18 cellular contexts compared by ENCODE assay signal in genomic region chr10:124978376-124978725, GRCh38. TPM values are rescaled to one million over a fixed set of nuclear protein-coding genes. Genes with fewer than 3 reads are reported as not detected.
DNase-seq lines count a peak whose midpoint lies in the region; ATAC-seq, FAIRE-seq and TF ChIP-seq lines count a peak whose summit lies in the region.
"Had no signal": no experiment of that assay in that cellular context is flagged by ENCODE, and none has a peak within 500 bp of the region (broad histone marks: within the 10 kb centered on the region; RNA-seq: fewer than 3 reads in every experiment).

No MANE protein-coding gene starts in this region.

- H3K4me3 Mint-ChIP-seq in brain, result no peak overlapping the region

- H3K9me3 ChIP-seq in HepG2 (ENCODE audit: low read length) (no peaks in the 10 kb centered on the region), gastrocnemius medialis (no peaks in the 10 kb centered on the region)
- H3K9me3 ChIP-seq: BE2C had no signal

- H3K27me3 ChIP-seq in HepG2 (ENCODE audit: control insufficient read depth in 1 of 2, insufficient read depth in 2 of 2, low read length in 2 of 2) (no peaks in the 10 kb centered on the region), gastrocnemius medialis (no peaks in the 10 kb centered on the region)
- H3K27me3 ChIP-seq: BE2C had no signal

- no peak for TF ChIP-seq CTCF in brain (conservative IDR thresholded peaks at IDR 0.05)
- TF ChIP-seq CTCF in HepG2 (CRISPR knock-in tag; IDR thresholded peaks at IDR 0.05), result no peak
- TF ChIP-seq CTCF in gastrocnemius medialis (IDR thresholded peaks at IDR 0.05 in 4 of 5, conservative IDR thresholded peaks at IDR 0.05 in 1 of 5), result no peak

- ATAC-seq in left ventricle myocardium superior, result peak; percentile 27
- ATAC-seq in left cardiac atrium, result no peak
- ATAC-seq in HepG2, result no peak
- ATAC-seq in gastrocnemius medialis, result peak; percentile 7 to 11

- H3K9ac ChIP-seq in HepG2 (ENCODE audit: insufficient read depth, low read depth, low read length), result no peak overlapping the region

- POLR2A ChIA-PET in HepG2 (lab: Yijun Ruan, JAX), result no interaction called here

- TF ChIP-seq RAD21 in HepG2 (CRISPR knock-in tag; IDR thresholded peaks at IDR 0.05), result no peak

- H3K4me1 ChIP-seq in HepG2 (ENCODE audit: insufficient read depth, low read length), result peaks cover 3% of the 10 kb centered on the region; the same call in 1 of the 2 replicates
- peaks cover 21 to 24% of the 10 kb centered on the region in 2 donors for H3K4me1 ChIP-seq in gastrocnemius medialis

- no peak overlapping the region for H3K27ac ChIP-seq in HepG2 (ENCODE audit: extremely low read length, insufficient read depth, low read length)
- H3K27ac ChIP-seq in gastrocnemius medialis, result peak overlapping the region; percentile 4 to 60 (median 42)

- H4K20me1 ChIP-seq in HepG2 (ENCODE audit: insufficient read depth, low read length), result no peaks in the 10 kb centered on the region; the same call in none of the 2 replicates

- H3K27ac Mint-ChIP-seq in brain, result peak overlapping the region in 4 of 5 experiments; percentile 7 to 70 (median 31)

- no peak for TF ChIP-seq EP300 in HepG2 (IDR thresholded peaks at IDR 0.05; ENCODE audit: low read depth in 2 of 2, low read length in 2 of 2)
- no peak for TF ChIP-seq EP300 in HepG2 (CRISPR knock-in tag; IDR thresholded peaks at IDR 0.05; ENCODE audit: borderline replicate concordance)

- no peak overlapping the region for H3K4me2 ChIP-seq in HepG2 (ENCODE audit: low read depth, low read length)

- no TSS peak for BruUV-seq in HepG2 (replicated peaks; lab: Mats Ljungman, UMichigan)

- no peak overlapping the region for H2AFZ ChIP-seq in HepG2 (ENCODE audit: low read length)

- H3K27me3 Mint-ChIP-seq in brain, result no peaks in the 10 kb centered on the region
- H3K27me3 Mint-ChIP-seq: IgD-negative memory B cell had no signal

- no peak for FAIRE-seq in HepG2 (lab: Jason Lieb, UNC)
- FAIRE-seq: HTR-8/SVneo had no signal

- peaks cover 38% of the 10 kb centered on the region for H3K4me1 Mint-ChIP-seq in brain

- H3K36me3 ChIP-seq in HepG2 (replicated peaks in 1 of 2; ENCODE audit: control insufficient read depth in 1 of 2, insufficient read depth in 2 of 2, low read length in 2 of 2) (peaks cover 23 to 56% of the 10 kb centered on the region in 2 experiments), gastrocnemius medialis (peaks cover 0 to 36% of the 10 kb centered on the region in 2 donors)

- H3K36me3 Mint-ChIP-seq in brain, result peaks cover 75% of the 10 kb centered on the region

- DNase-seq in left ventricle myocardium superior, result no peak
- DNase-seq in left cardiac atrium, result no peak
- no peak for DNase-seq in HepG2 (ENCODE audit: low spot score)
- DNase-seq in gastrocnemius medialis, result no peak
- no peak for DNase-seq in DMS153 treated with DMSO at 0.1 percent for 48 hours (lab: John Stamatoyannopoulos, UW; ENCODE audit: unreplicated experiment)
- DNase-seq in activated effector memory CD4-positive, alpha-beta T cell treated with anti-CD3 and anti-CD28 coated beads, Interleukin-2, amount 50 U/mL, for 16 hours, result no peak
- DNase-seq in NCI-H1092 treated with DMSO at 0.1 percent for 48 hours (lab: John Stamatoyannopoulos, UW), result no peak
- DNase-seq: BE2C, DMS79, HCEC 1CT, Kasumi-1, NCI-H1417, NCI-H1930, NCI-H2171, NCI-H524 treated with DMSO at 0.1 percent for 48 hours had no signal

- H3K9me3 Mint-ChIP-seq in brain, result no peaks in the 10 kb centered on the region
- H3K9me3 Mint-ChIP-seq: IgD-negative memory B cell had no signal

- intact Hi-C loops in left ventricle myocardium superior (cut with micrococcal nuclease) (loop anchor here (10.0 kb wide), 1 partner anchor 54 kb away; no protein-coding TSS in a partner anchor), left cardiac atrium (cut with DNase I) (no loop called here), HepG2 (cut with micrococcal nuclease; ENCODE audit: unreplicated experiment) (no loop called here), gastrocnemius medialis (cut with DNase I; ENCODE audit: low total_unique reads) (no loop called here)

- CTCF ChIA-PET in HepG2 (lab: Yijun Ruan, JAX; ENCODE audit: low intra/inter-chr PET ratio, low total read pairs), result no interaction called here

- no peak for TF ChIP-seq POLR2A in HepG2 (IDR thresholded peaks at IDR 0.05; ENCODE audit: insufficient read depth in 1 of 2, low read depth in 2 of 2, low read length in 2 of 2)
- TF ChIP-seq POLR2A in gastrocnemius medialis (IDR thresholded peaks at IDR 0.05), result no peak

- WGBS in HepG2 (ENCODE audit: low lambda C conversion rate), result 95% methylated on average over 5 of the region's 5 CpGs

- H3K4me3 ChIP-seq in HepG2 (replicated peaks in 1 of 3; ENCODE audit: insufficient read depth in 1 of 3, low read depth in 2 of 3, low read length in 3 of 3) (no peak overlapping the region), gastrocnemius medialis (no peak overlapping the region)

- in situ Hi-C loops in HepG2 (cut with HindIII; ENCODE audit: extremely low pct_ligation_motif_present, low pct_unique_long_range_greater_than_20kb), result no loop called here
- in situ Hi-C loops in gastrocnemius medialis (cut with MboI; ENCODE audit: low sequenced_read_pairs in 4 of 4), result no loop called here

- no peaks in the 10 kb centered on the region for H3K79me2 ChIP-seq in HepG2 (ENCODE audit: insufficient read depth, low read length)

TF ChIP-seq in HepG2, 621 proteins besides CTCF, POLR2A, EP300 and RAD21:
- TF ChIP-seq MIER2 (CRISPR knock-in tag; IDR thresholded peaks at IDR 0.05) (no peak), MAFK (conservative IDR thresholded peaks at IDR 0.05 in 1 of 2, IDR thresholded peaks at IDR 0.05 in 1 of 2; ENCODE audit: low read length in 2 of 2) (peak; percentile 77 to 90), MAFF (IDR thresholded peaks at IDR 0.05; ENCODE audit: low read depth, low read length) (peak; percentile 78)

RNA-seq across cellular contexts. Expression of gene ZRANB1, which starts 36.4 kb away (rescaled TPM):
- total RNA-seq in left ventricle myocardium superior, result 25.3 TPM
- 10 to 100 TPM; 22.9 to 25.7 TPM for total RNA-seq in left cardiac atrium
- 18.7 TPM for polyA plus RNA-seq in brain (ENCODE audit: insufficient read depth, low read depth, low replicate concordance)
- 19.6 and 20.7 TPM in 2 replicates for total RNA-seq in HepG2 (2016; rRNA removed; fragmentation: Illumina TruSeq; extraction: Trizol)
- 38.1 and 44.9 TPM in 2 replicates for total RNA-seq in HepG2 (2016; cell fraction: cytosol; rRNA removed; fragmentation: Illumina TruSeq; extraction: Trizol; ENCODE audit: low read depth)
- 19.4 and 21.1 TPM in 2 replicates for total RNA-seq in HepG2 (2016; cell fraction: insoluble cytoplasmic fraction; rRNA removed; fragmentation: Illumina TruSeq; extraction: Trizol)
- 26.2 and 28.8 TPM in 2 replicates for total RNA-seq in HepG2 (2016; cell fraction: membrane; rRNA removed; fragmentation: Illumina TruSeq; extraction: Trizol)
- total RNA-seq in HepG2 (2016; cell fraction: nucleus; rRNA removed; fragmentation: Illumina TruSeq; extraction: Trizol), result 22.1 and 22.3 TPM in 2 replicates
- polyA plus RNA-seq in HepG2 (2011; rRNA removed), result 9.6 and 10.3 TPM in 2 replicates
- polyA plus RNA-seq in HepG2 (2011; cell fraction: cytosol; rRNA removed), result 5.2 and 8.8 TPM in 2 replicates
- polyA plus RNA-seq in HepG2 (2011; cell fraction: nucleus; rRNA removed), result 4.3 and 5.7 TPM in 2 replicates
- polyA plus RNA-seq in HepG2 (2012), result 13.8 and 15.9 TPM in 2 replicates
- polyA plus RNA-seq in HepG2 (2016; cell fraction: cytosol; fragmentation: Illumina TruSeq; extraction: Trizol; ENCODE audit: low read depth), result 2.2 and 2.6 TPM in 2 replicates
- 15.8 and 16.5 TPM in 2 replicates for polyA plus RNA-seq in HepG2 (2016; cell fraction: insoluble cytoplasmic fraction; fragmentation: Illumina TruSeq; extraction: Trizol; ENCODE audit: low read depth)
- polyA plus RNA-seq in HepG2 (2016; cell fraction: membrane; fragmentation: Illumina TruSeq; extraction: Trizol; ENCODE audit: low read depth), result 7.6 and 8.4 TPM in 2 replicates
- 18.8 and 21.5 TPM in 2 replicates for polyA plus RNA-seq in HepG2 (2016; cell fraction: nucleus; fragmentation: Illumina TruSeq; extraction: Trizol; ENCODE audit: insufficient read depth, low read depth)
- polyA minus RNA-seq in HepG2 (2011; rRNA and poly(A)+ RNA removed; ENCODE audit: low replicate concordance), result 14.9 and 19.7 TPM in 2 replicates
- 15.5 and 21.6 TPM in 2 replicates for polyA minus RNA-seq in HepG2 (2011; cell fraction: cytosol; rRNA and poly(A)+ RNA removed)
- 30.3 and 31.8 TPM in 2 replicates for polyA minus RNA-seq in HepG2 (2011; cell fraction: nucleus; rRNA and poly(A)+ RNA removed)
- 10 to 100 TPM; 51.2 to 91.1 (median 74.6) TPM for total RNA-seq in gastrocnemius medialis

Comparison
In these comparisons a context has a peak if more than half of its experiments do, and no peak if none do; other contexts are left out.
1. ATAC-seq: peak in left ventricle myocardium superior (single experiment) and gastrocnemius medialis (2 of 2); none in left cardiac atrium (0 of 2) and HepG2 (single experiment).